5 cellular contexts compared by ENCODE assay signal in the genomic region with DNA sequence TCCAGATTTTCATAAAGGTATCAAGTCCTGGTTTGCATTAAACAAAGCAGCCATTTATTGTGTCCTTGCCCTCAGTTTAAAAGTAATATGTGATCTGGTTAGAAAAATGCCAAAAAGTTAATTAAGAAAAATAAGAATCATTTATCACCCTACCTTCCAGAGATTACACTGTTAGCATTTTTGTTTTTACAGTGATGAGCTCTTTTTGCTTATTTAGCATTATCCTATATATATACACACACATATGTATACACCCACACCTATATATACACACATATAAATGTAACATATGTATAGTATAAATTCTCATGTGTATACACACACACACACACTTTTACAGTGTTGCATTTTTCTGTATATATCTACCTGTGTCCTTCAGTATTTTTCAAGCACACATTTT.
"Had no signal": no experiment of that assay in that cellular context is flagged by ENCODE, and none has a peak within 500 bp of the region (broad histone marks: within the 10 kb centered on the region; RNA-seq: fewer than 3 reads in every experiment).

No MANE protein-coding gene starts in this region.

- H3K4me2 ChIP-seq: KMS-11 had no signal

- DNase-seq: KBM-7, KG1 had no signal

- H3K9ac ChIP-seq: KMS-11 had no signal

- H3K27ac ChIP-seq: HL-60, KMS-11 had no signal

- FAIRE-seq: HTR-8/SVneo had no signal
